In genomic region chr14:68794856-68795601, GRCh38 we compare ENCODE assay signal across 8 cellular contexts. TPM values are rescaled to one million over a fixed set of nuclear protein-coding genes. Genes with fewer than 3 reads are reported as not detected.
A peak's percentile ranks its signal among the peaks of the same experiment; 100 is the strongest.
DNase-seq lines count a peak whose midpoint lies in the region; ATAC-seq and TF ChIP-seq lines count a peak whose summit lies in the region.

No MANE protein-coding gene starts in this region.

- H3K9ac ChIP-seq in SK-N-SH = peak overlapping the region; percentile 98

- no peak for ATAC-seq in HG02623 (IDR thresholded peaks at IDR 0.05; ENCODE audit: unreplicated experiment)

- CTCF ChIA-PET in SK-N-SH (lab: Yijun Ruan, JAX) = interaction anchor here (0.7 to 3.4 kb wide), 14 partner anchors 12 to 1335 kb away, joined by 3 to 22 read pairs (median 4); no protein-coding TSS in a partner anchor

- peak overlapping the region; percentile 60 to 71 for H3K4me3 ChIP-seq in SK-N-SH (ENCODE audit: low read depth in 2 of 2, low read length in 1 of 2)

- no peaks in the 10 kb centered on the region for H3K36me3 ChIP-seq in SK-N-SH (replicated peaks in 1 of 2; ENCODE audit: control insufficient read depth in 1 of 2, insufficient read depth in 2 of 2, low read length in 1 of 2)

- peaks cover 25% of the 10 kb centered on the region for H3K79me2 ChIP-seq in SK-N-SH (ENCODE audit: insufficient read depth)

- peak overlapping the region; percentile 58; the same call in 1 of the 2 replicates for H2AFZ ChIP-seq in SK-N-SH (ENCODE audit: low read depth)

- POLR2A ChIA-PET in SK-N-SH (lab: Yijun Ruan, JAX) = no interaction called here

- H3K27ac ChIP-seq in SK-N-SH (ENCODE audit: low read depth in 2 of 2, low read length in 1 of 2) (peak overlapping the region; percentile 91 to 99), layer of hippocampus (ENCODE audit: low read depth, low read length) (peak overlapping the region; percentile 98)

- WGBS in SK-N-SH (ENCODE audit: low lambda C conversion rate) = 9% methylated on average over 26 of the region's 37 CpGs

- TF ChIP-seq EP300 in SK-N-SH (IDR thresholded peaks at IDR 0.05; ENCODE audit: borderline replicate concordance in 1 of 2, low read depth in 1 of 2, low read length in 1 of 2) = peak; percentile 33 to 78; a peak in 2 of 4 replicates

- TF ChIP-seq RAD21 in SK-N-SH (IDR thresholded peaks at IDR 0.05; ENCODE audit: low read length) = no peak

- H4K20me1 ChIP-seq in SK-N-SH (ENCODE audit: insufficient read depth) = no peaks in the 10 kb centered on the region

- no peak for TF ChIP-seq CTCF in SK-N-SH (IDR thresholded peaks at IDR 0.05)

- peaks cover 6 to 21% of the 10 kb centered on the region in 2 experiments; a peak in 3 of 4 replicates for H3K4me1 ChIP-seq in SK-N-SH (ENCODE audit: control insufficient read depth in 1 of 2, insufficient read depth in 2 of 2, low read depth in 1 of 2, low read length in 1 of 2)

- peaks cover 49% of the 10 kb centered on the region for H3F3A ChIP-seq in SK-N-SH (replicated peaks; ENCODE audit: insufficient read depth)

- no peaks in the 10 kb centered on the region for H3K9me3 ChIP-seq in SK-N-SH

- H3K9me2 ChIP-seq in SK-N-SH = no peaks in the 10 kb centered on the region

- H3K4me2 ChIP-seq in SK-N-SH = peak overlapping the region; percentile 88

- peak; percentile 84 for DNase-seq in activated effector memory CD4-positive, alpha-beta T cell treated with anti-CD3 and anti-CD28 coated beads, Interleukin-2, amount 50 U/mL, for 16 hours
- no peak for DNase-seq in activated effector memory CD4-positive, alpha-beta T cell treated with Interleukin-2 at 50 U/mL for 16 hours
- DNase-seq in SK-N-SH (peak; percentile 72), NCI-H82 (lab: John Stamatoyannopoulos, UW) (no peak)
- DNase-seq in central memory CD4-positive, alpha-beta T cell = peak; percentile 57
- DNase-seq in stimulated activated CD4-positive, alpha-beta T cell treated with anti-CD3 and anti-CD28 coated beads, Interleukin-2, amount 100 ng/mL, for 4 hours (ENCODE audit: low read depth) = peak; percentile 48

- H3K27me3 ChIP-seq in SK-N-SH (ENCODE audit: insufficient read depth) (no peaks in the 10 kb centered on the region), layer of hippocampus (ENCODE audit: control insufficient read depth, insufficient read depth, low read length) (peaks cover 3% of the 10 kb centered on the region)

TF ChIP-seq in SK-N-SH, 30 proteins besides CTCF, POLR2A, EP300 and RAD21 (continues in another document):
- TF ChIP-seq TCF12 (IDR thresholded peaks at IDR 0.05) = peak; percentile 92
- no peak for TF ChIP-seq ELF1 (IDR thresholded peaks at IDR 0.05)
- peak; percentile 40; the same call in 1 of the 2 replicates for TF ChIP-seq MEF2A (IDR thresholded peaks at IDR 0.05; ENCODE audit: borderline replicate concordance, low read depth)
- TF ChIP-seq EZH2phosphoT487 (IDR thresholded peaks at IDR 0.05; ENCODE audit: borderline replicate concordance, low read depth) = no peak
- no peak; the same call in 1 of the 2 replicates for TF ChIP-seq YY1 (IDR thresholded peaks at IDR 0.05; ENCODE audit: low read depth)
- TF ChIP-seq FOSL2 (IDR thresholded peaks at IDR 0.05; ENCODE audit: borderline replicate concordance, low read depth) = no peak; the same call in 1 of the 2 replicates
- TF ChIP-seq TEAD4 (IDR thresholded peaks at IDR 0.05; ENCODE audit: borderline replicate concordance, insufficient read depth) = peak; percentile 58; the same call in 1 of the 2 replicates
- no peak for TF ChIP-seq MAX (IDR thresholded peaks at IDR 0.05; ENCODE audit: low read depth)
- no peak for TF ChIP-seq SMC3 (IDR thresholded peaks at IDR 0.05; ENCODE audit: low read depth, low read length)
- TF ChIP-seq JUND (IDR thresholded peaks at IDR 0.05) = peak; percentile 41; the same call in 1 of the 2 replicates
- no peak for TF ChIP-seq GABPA (IDR thresholded peaks at IDR 0.05; ENCODE audit: low read depth)
- TF ChIP-seq SIN3A (IDR thresholded peaks at IDR 0.05; ENCODE audit: borderline replicate concordance, low read depth, low read length) = no peak
- TF ChIP-seq, protein P1, sequence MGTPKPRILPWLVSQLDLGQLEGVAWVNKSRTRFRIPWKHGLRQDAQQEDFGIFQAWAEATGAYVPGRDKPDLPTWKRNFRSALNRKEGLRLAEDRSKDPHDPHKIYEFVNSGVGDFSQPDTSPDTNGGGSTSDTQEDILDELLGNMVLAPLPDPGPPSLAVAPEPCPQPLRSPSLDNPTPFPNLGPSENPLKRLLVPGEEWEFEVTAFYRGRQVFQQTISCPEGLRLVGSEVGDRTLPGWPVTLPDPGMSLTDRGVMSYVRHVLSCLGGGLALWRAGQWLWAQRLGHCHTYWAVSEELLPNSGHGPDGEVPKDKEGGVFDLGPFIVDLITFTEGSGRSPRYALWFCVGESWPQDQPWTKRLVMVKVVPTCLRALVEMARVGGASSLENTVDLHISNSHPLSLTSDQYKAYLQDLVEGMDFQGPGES (IDR thresholded peaks at IDR 0.05; ENCODE audit: low read depth, low read length) = no peak
- no peak; the same call in 1 of the 2 replicates for TF ChIP-seq ZBTB33 (IDR thresholded peaks at IDR 0.05; ENCODE audit: borderline replicate concordance, low read depth)
- TF ChIP-seq, protein P2, sequence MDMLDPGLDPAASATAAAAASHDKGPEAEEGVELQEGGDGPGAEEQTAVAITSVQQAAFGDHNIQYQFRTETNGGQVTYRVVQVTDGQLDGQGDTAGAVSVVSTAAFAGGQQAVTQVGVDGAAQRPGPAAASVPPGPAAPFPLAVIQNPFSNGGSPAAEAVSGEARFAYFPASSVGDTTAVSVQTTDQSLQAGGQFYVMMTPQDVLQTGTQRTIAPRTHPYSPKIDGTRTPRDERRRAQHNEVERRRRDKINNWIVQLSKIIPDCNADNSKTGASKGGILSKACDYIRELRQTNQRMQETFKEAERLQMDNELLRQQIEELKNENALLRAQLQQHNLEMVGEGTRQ (IDR thresholded peaks at IDR 0.05; ENCODE audit: borderline replicate concordance, low read depth, low read length) = no peak
- no peak for TF ChIP-seq GATA2 (CRISPR knock-in tag; IDR thresholded peaks at IDR 0.05)
- TF ChIP-seq RXRA (IDR thresholded peaks at IDR 0.05; ENCODE audit: borderline replicate concordance, low read depth) = peak; percentile 51; the same call in 1 of the 2 replicates
- TF ChIP-seq FOXJ3 (CRISPR knock-in tag; IDR thresholded peaks at IDR 0.05) = no peak
- TF ChIP-seq RFX5 (IDR thresholded peaks at IDR 0.05; ENCODE audit: low read length) = no peak
- TF ChIP-seq CHD2 (IDR thresholded peaks at IDR 0.05; ENCODE audit: low read length, partially characterized antibody) = peak; percentile 52
- peak; percentile 84 for TF ChIP-seq POLR2AphosphoS5 (IDR thresholded peaks at IDR 0.05; ENCODE audit: low read depth, low read length)
- TF ChIP-seq MXI1 (IDR thresholded peaks at IDR 0.05; ENCODE audit: low read depth, low read length) = no peak
- TF ChIP-seq, protein P3, sequence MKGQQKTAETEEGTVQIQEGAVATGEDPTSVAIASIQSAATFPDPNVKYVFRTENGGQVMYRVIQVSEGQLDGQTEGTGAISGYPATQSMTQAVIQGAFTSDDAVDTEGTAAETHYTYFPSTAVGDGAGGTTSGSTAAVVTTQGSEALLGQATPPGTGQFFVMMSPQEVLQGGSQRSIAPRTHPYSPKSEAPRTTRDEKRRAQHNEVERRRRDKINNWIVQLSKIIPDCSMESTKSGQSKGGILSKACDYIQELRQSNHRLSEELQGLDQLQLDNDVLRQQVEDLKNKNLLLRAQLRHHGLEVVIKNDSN (IDR thresholded peaks at IDR 0.05; ENCODE audit: borderline replicate concordance, low read depth) = no peak

RNA-seq across cellular contexts. Expression of gene ZFP36L1, which starts 2.2 kb away (rescaled TPM):
- polyA plus RNA-seq in SK-N-SH (2012; rRNA removed) = 8.8 and 16.5 TPM in 2 replicates
- polyA plus RNA-seq in SK-N-SH (2012; cell fraction: cytosol; rRNA removed) = 8.1 and 13.9 TPM in 2 replicates
- 27.3 and 37.3 TPM in 2 replicates for polyA plus RNA-seq in SK-N-SH (2012; cell fraction: nucleus; rRNA removed)

Comparison
In these comparisons a context has a peak if more than half of its experiments do, and no peak if none do; other contexts are left out.
1. DNase-seq: peak in activated effector memory CD4-positive, alpha-beta T cell treated with anti-CD3 and anti-CD28 coated beads, Interleukin-2, amount 50 U/mL, for 16 hours (single experiment), SK-N-SH (single experiment), central memory CD4-positive, alpha-beta T cell (single experiment) and stimulated activated CD4-positive, alpha-beta T cell treated with anti-CD3 and anti-CD28 coated beads, Interleukin-2, amount 100 ng/mL, for 4 hours (single experiment); none in activated effector memory CD4-positive, alpha-beta T cell treated with Interleukin-2 at 50 U/mL for 16 hours (single experiment) and NCI-H82 (single experiment).